ENCODE assay signal across 2 cellular contexts in genomic region chr10:73246322-73246782, GRCh38.
TF ChIP-seq lines count a peak whose summit lies in the region.

No MANE protein-coding gene starts in this region.

TF ChIP-seq in HepG2, 621 proteins besides CTCF, POLR2A, EP300 and RAD21:
- TF ChIP-seq GATAD2A (CRISPR knock-in tag; IDR thresholded peaks at IDR 0.05), result no peak
- no peak for TF ChIP-seq ATF5 (CRISPR knock-in tag; IDR thresholded peaks at IDR 0.05; ENCODE audit: low read depth)
- no peak for TF ChIP-seq HBP1 (CRISPR knock-in tag; IDR thresholded peaks at IDR 0.05; ENCODE audit: low read depth)
- no peak for TF ChIP-seq JUNB (CRISPR knock-in tag; IDR thresholded peaks at IDR 0.05; ENCODE audit: borderline replicate concordance)
- TF ChIP-seq ZNF3 (CRISPR knock-in tag; IDR thresholded peaks at IDR 0.05), result 0 out of 2 replicates have a peak, but pooled peaks have one; percentile 18
- TF ChIP-seq ATF4 (CRISPR knock-in tag; IDR thresholded peaks at IDR 0.05), result no peak
- TF ChIP-seq MBD4 (IDR thresholded peaks at IDR 0.05; ENCODE audit: borderline replicate concordance, low read length), result 0 out of 2 replicates have a peak, but pooled peaks have one; percentile 47
- no peak for TF ChIP-seq PHF5A (CRISPR knock-in tag; IDR thresholded peaks at IDR 0.05; ENCODE audit: low read depth, unreplicated experiment)
- TF ChIP-seq PAXIP1 (CRISPR knock-in tag; conservative IDR thresholded peaks at IDR 0.05), result no peak
- TF ChIP-seq KLF9 (CRISPR knock-in tag; IDR thresholded peaks at IDR 0.05; ENCODE audit: low read depth), result no peak
- TF ChIP-seq ZNF282 (IDR thresholded peaks at IDR 0.05; ENCODE audit: partially characterized antibody), result no peak
- TF ChIP-seq GATAD1 (CRISPR knock-in tag; IDR thresholded peaks at IDR 0.05), result no peak
- no peak for TF ChIP-seq SMARCE1 (IDR thresholded peaks at IDR 0.05; ENCODE audit: borderline replicate concordance)
- TF ChIP-seq E2F1 (CRISPR knock-in tag; IDR thresholded peaks at IDR 0.05), result no peak

TF ChIP-seq in HEK293T, 16 proteins besides CTCF, POLR2A, EP300 and RAD21:
- no peak for TF ChIP-seq HDGF (IDR thresholded peaks at IDR 0.05; ENCODE audit: borderline replicate concordance)
- no peak for TF ChIP-seq FOXK2 (IDR thresholded peaks at IDR 0.05)
- TF ChIP-seq BHLHE40 (IDR thresholded peaks at IDR 0.05; ENCODE audit: borderline replicate concordance), result no peak
- TF ChIP-seq PKNOX1 (IDR thresholded peaks at IDR 0.05), result no peak
- TF ChIP-seq FOXA1 (IDR thresholded peaks at IDR 0.05), result no peak
- no peak for TF ChIP-seq TARDBP (IDR thresholded peaks at IDR 0.05)
- TF ChIP-seq FOXM1 (IDR thresholded peaks at IDR 0.05; ENCODE audit: borderline replicate concordance), result no peak
- TF ChIP-seq LEF1 (IDR thresholded peaks at IDR 0.05; ENCODE audit: borderline replicate concordance), result no peak
TF ChIP-seq in HEK293T: peak in this region for 0.
